Comparison of ENCODE assay signal across 17 cellular contexts in genomic region chr7:127920787-127921438, GRCh38.
A peak's percentile ranks its signal among the peaks of the same experiment; 100 is the strongest.
DNase-seq lines count a peak whose midpoint lies in the region; FAIRE-seq and TF ChIP-seq lines count a peak whose summit lies in the region.
"Had no signal": no experiment of that assay in that cellular context is flagged by ENCODE, and none has a peak within 500 bp of the region (broad histone marks: within the 10 kb centered on the region; RNA-seq: fewer than 3 reads in every experiment).

No MANE protein-coding gene starts in this region.

- H3K27ac Mint-ChIP-seq in activated CD4-positive, alpha-beta memory T cell treated with anti-CD3 and anti-CD28 coated beads for 36 hours = peak overlapping the region; percentile 19
- H3K27ac Mint-ChIP-seq in activated CD4-positive, alpha-beta memory T cell treated with anti-CD3 and anti-CD28 coated beads, Interleukin-2, amount 10 ng/mL, durations not matched to agents 7 days and 5 days = no peak overlapping the region
- no peak overlapping the region for H3K27ac Mint-ChIP-seq in HFFc6
- H3K27ac Mint-ChIP-seq: GM23338; stimulated activated naive B cell treated with anti-CD40 and anti-IgM and Interleukin-4, amounts not matched to agents 10 μg/mL and 1 μg/mL and 100 μg/mL, for 72 hours; T-helper 1 cell treated with Interleukin-12 subunit alpha and Interleukin-12 subunit beta and Interleukin-4 antibody, amounts not matched to agents 30 μg/mL and 1 μg/mL, for 36 hours had no signal

- peak overlapping the region; percentile 48 for H3K27ac ChIP-seq in osteoblast (ENCODE audit: low read depth, low read length)
- H3K27ac ChIP-seq: Peyer's patch, vagina had no signal

- H3K4me3 Mint-ChIP-seq in activated CD4-positive, alpha-beta memory T cell treated with anti-CD3 and anti-CD28 coated beads for 36 hours = no peak overlapping the region
- H3K4me3 Mint-ChIP-seq in activated CD4-positive, alpha-beta memory T cell treated with anti-CD3 and anti-CD28 coated beads, Interleukin-2, amount 10 ng/mL, durations not matched to agents 7 days and 5 days = no peak overlapping the region
- no peak overlapping the region for H3K4me3 Mint-ChIP-seq in HFFc6
- H3K4me3 Mint-ChIP-seq: activated T-helper 1 cell treated with anti-CD3 and anti-CD28 coated beads, Interleukin-12 subunit alpha, Interleukin-12 subunit beta, Interleukin-2, Interleukin-4 antibody, amounts not matched to agents 30 ng/mL and 10 ng/mL and 1 ng/mL, durations not matched to agents 14 hours and 24 hours and 36 hours; GM23338; stimulated activated naive B cell treated with anti-CD40 and anti-IgM and Interleukin-4, amounts not matched to agents 10 μg/mL and 1 μg/mL and 100 μg/mL, for 72 hours; T-helper 1 cell treated with Interleukin-12 subunit alpha and Interleukin-12 subunit beta and Interleukin-4 antibody, amounts not matched to agents 30 μg/mL and 1 μg/mL, for 36 hours had no signal

- DNase-seq in activated CD4-positive, alpha-beta memory T cell treated with anti-CD3 and anti-CD28 coated beads for 36 hours = no peak
- no peak for DNase-seq in activated CD4-positive, alpha-beta memory T cell treated with anti-CD3 and anti-CD28 coated beads, Interleukin-2, amount 10 ng/mL, durations not matched to agents 7 days and 5 days
- DNase-seq in HFFc6 (peak; percentile 30), bronchial epithelial cell (ENCODE audit: low read depth) (peak; percentile 38), osteoblast (ENCODE audit: insufficient read length, low spot score, missing footprints) (no peak), DMS114 treated with DMSO at 0.1 percent for 48 hours (lab: John Stamatoyannopoulos, UW; ENCODE audit: unreplicated experiment) (no peak), NK-92 (lab: John Stamatoyannopoulos, UW; ENCODE audit: unreplicated experiment) (no peak)
- no peak for DNase-seq in stimulated activated naive CD4-positive, alpha-beta T cell (lab: John Stamatoyannopoulos, UW)
- DNase-seq: ACHN; Calu3; NCI-H524 treated with DMSO at 0.1 percent for 48 hours; Peyer's patch; stimulated activated naive B cell treated with anti-CD40 and anti-IgM and Interleukin-4, amounts not matched to agents 10 μg/mL and 1 μg/mL and 100 μg/mL, for 72 hours had no signal

- peaks cover 53% of the 10 kb centered on the region for H3K79me2 ChIP-seq in osteoblast (ENCODE audit: insufficient read depth, low read length)

- no peak for FAIRE-seq in bronchial epithelial cell (lab: Jason Lieb, UNC)

- CTCF ChIA-PET in activated CD4-positive, alpha-beta memory T cell treated with anti-CD3 and anti-CD28 coated beads for 36 hours (lab: Charles Lee) = interaction anchor here (0.7 kb wide), 1 partner anchor 101 kb away, joined by 3 read pairs; no protein-coding TSS in a partner anchor
- CTCF ChIA-PET in activated CD4-positive, alpha-beta memory T cell treated with anti-CD3 and anti-CD28 coated beads, Interleukin-2, amount 10 ng/mL, durations not matched to agents 7 days and 5 days (lab: Charles Lee) = interaction anchor here (0.7 kb wide), 2 partner anchors 13 to 78 kb away, joined by 3 to 4 read pairs; no protein-coding TSS in a partner anchor

- POLR2A ChIA-PET in activated CD4-positive, alpha-beta memory T cell treated with anti-CD3 and anti-CD28 coated beads for 36 hours (lab: Charles Lee) = interaction anchor here (0.6 to 1.6 kb wide), 3 partner anchors 14 to 75 kb away, joined by 3 to 4 read pairs (median 3); no protein-coding TSS in a partner anchor
- POLR2A ChIA-PET in activated CD4-positive, alpha-beta memory T cell treated with anti-CD3 and anti-CD28 coated beads, Interleukin-2, amount 10 ng/mL, durations not matched to agents 7 days and 5 days (lab: Charles Lee) = no interaction called here

- H4K20me1 ChIP-seq in osteoblast (ENCODE audit: insufficient read depth, low read length) = peaks cover 16% of the 10 kb centered on the region

- H3K4me3 ChIP-seq in bronchial epithelial cell (ENCODE audit: low read depth, low read length) = no peak overlapping the region
- no peak overlapping the region for H3K4me3 ChIP-seq in osteoblast (ENCODE audit: insufficient read depth, low read length)
- H3K4me3 ChIP-seq: GM23338, Peyer's patch, vagina had no signal

- H3K9me3 ChIP-seq in osteoblast (ENCODE audit: low read depth, low read length) = no peaks in the 10 kb centered on the region
- H3K9me3 ChIP-seq: Peyer's patch, vagina had no signal

- H3K4me1 Mint-ChIP-seq in activated CD4-positive, alpha-beta memory T cell treated with anti-CD3 and anti-CD28 coated beads for 36 hours (ENCODE audit: low read depth) = peaks cover 16% of the 10 kb centered on the region
- peaks cover 1% of the 10 kb centered on the region for H3K4me1 Mint-ChIP-seq in activated CD4-positive, alpha-beta memory T cell treated with anti-CD3 and anti-CD28 coated beads, Interleukin-2, amount 10 ng/mL, durations not matched to agents 7 days and 5 days
- H3K4me1 Mint-ChIP-seq in HFFc6 (ENCODE audit: low read depth) = peaks cover 49% of the 10 kb centered on the region

- H3K36me3 Mint-ChIP-seq in activated CD4-positive, alpha-beta memory T cell treated with anti-CD3 and anti-CD28 coated beads for 36 hours = peaks cover 3% of the 10 kb centered on the region
- H3K36me3 Mint-ChIP-seq in activated CD4-positive, alpha-beta memory T cell treated with anti-CD3 and anti-CD28 coated beads, Interleukin-2, amount 10 ng/mL, durations not matched to agents 7 days and 5 days (ENCODE audit: low read depth) = no peaks in the 10 kb centered on the region
- H3K36me3 Mint-ChIP-seq in HFFc6 (ENCODE audit: low read depth) = no peaks in the 10 kb centered on the region; the same call in 1 of the 2 replicates

- H3K4me1 ChIP-seq in osteoblast (ENCODE audit: insufficient read depth, low read length) = peaks cover 14% of the 10 kb centered on the region
- H3K4me1 ChIP-seq: Peyer's patch, vagina had no signal

- no peaks in the 10 kb centered on the region for H3K9me3 Mint-ChIP-seq in activated CD4-positive, alpha-beta memory T cell treated with anti-CD3 and anti-CD28 coated beads for 36 hours
- no peaks in the 10 kb centered on the region for H3K9me3 Mint-ChIP-seq in activated CD4-positive, alpha-beta memory T cell treated with anti-CD3 and anti-CD28 coated beads, Interleukin-2, amount 10 ng/mL, durations not matched to agents 7 days and 5 days
- H3K9me3 Mint-ChIP-seq in HFFc6 = no peaks in the 10 kb centered on the region
- H3K9me3 Mint-ChIP-seq: activated T-helper 1 cell treated with anti-CD3 and anti-CD28 coated beads, Interleukin-12 subunit alpha, Interleukin-12 subunit beta, Interleukin-2, Interleukin-4 antibody, amounts not matched to agents 30 ng/mL and 10 ng/mL and 1 ng/mL, durations not matched to agents 14 hours and 24 hours and 36 hours; GM23338; stimulated activated naive B cell treated with anti-CD40 and anti-IgM and Interleukin-4, amounts not matched to agents 10 μg/mL and 1 μg/mL and 100 μg/mL, for 72 hours; T-helper 1 cell treated with Interleukin-12 subunit alpha and Interleukin-12 subunit beta and Interleukin-4 antibody, amounts not matched to agents 30 μg/mL and 1 μg/mL, for 36 hours had no signal

- no peak overlapping the region for H2AFZ ChIP-seq in osteoblast (ENCODE audit: low read length)
- H2AFZ ChIP-seq: GM23338 had no signal

- intact Hi-C loops in activated CD4-positive, alpha-beta memory T cell treated with anti-CD3 and anti-CD28 coated beads for 36 hours (cut with micrococcal nuclease) = loop anchor here (2.0 kb wide), 1 partner anchor 14 kb away; no protein-coding TSS in a partner anchor

- H3K36me3 ChIP-seq in bronchial epithelial cell (ENCODE audit: control insufficient read depth, insufficient read depth, low read length) = no peaks in the 10 kb centered on the region
- no peaks in the 10 kb centered on the region for H3K36me3 ChIP-seq in osteoblast (ENCODE audit: insufficient read depth, low read length)
- H3K36me3 ChIP-seq: Peyer's patch, vagina had no signal

- no peak overlapping the region for H3K4me2 ChIP-seq in osteoblast (ENCODE audit: insufficient read depth, low read length)
- H3K4me2 ChIP-seq: GM23338 had no signal

- H3K27me3 ChIP-seq in bronchial epithelial cell (ENCODE audit: control insufficient read depth, insufficient read depth, low read length) = no peaks in the 10 kb centered on the region
- no peaks in the 10 kb centered on the region for H3K27me3 ChIP-seq in osteoblast (ENCODE audit: insufficient read depth, low read length)
- H3K27me3 ChIP-seq: Peyer's patch, vagina had no signal

- no peak for TF ChIP-seq CTCF in HFFc6 (IDR thresholded peaks at IDR 0.05)
- no peak for TF ChIP-seq CTCF in bronchial epithelial cell (IDR thresholded peaks at IDR 0.05; ENCODE audit: insufficient read depth, low read length, severe bottlenecking)
- no peak for TF ChIP-seq CTCF in osteoblast (IDR thresholded peaks at IDR 0.05; ENCODE audit: extremely low read depth, low read depth, low read length)

- no peaks in the 10 kb centered on the region for H3K27me3 Mint-ChIP-seq in activated CD4-positive, alpha-beta memory T cell treated with anti-CD3 and anti-CD28 coated beads for 36 hours
- H3K27me3 Mint-ChIP-seq in activated CD4-positive, alpha-beta memory T cell treated with anti-CD3 and anti-CD28 coated beads, Interleukin-2, amount 10 ng/mL, durations not matched to agents 7 days and 5 days = no peaks in the 10 kb centered on the region
- H3K27me3 Mint-ChIP-seq in HFFc6 (ENCODE audit: insufficient read depth) = no peaks in the 10 kb centered on the region; the same call in 1 of the 2 replicates
- H3K27me3 Mint-ChIP-seq: stimulated activated naive B cell treated with anti-CD40 and anti-IgM and Interleukin-4, amounts not matched to agents 10 μg/mL and 1 μg/mL and 100 μg/mL, for 72 hours had no signal

Comparison
In these comparisons a context has a peak if more than half of its experiments do, and no peak if none do; other contexts are left out.
1. DNase-seq: peak in HFFc6 (single experiment) and bronchial epithelial cell (single experiment); none in activated CD4-positive, alpha-beta memory T cell treated with anti-CD3 and anti-CD28 coated beads for 36 hours (single experiment), activated CD4-positive, alpha-beta memory T cell treated with anti-CD3 and anti-CD28 coated beads, Interleukin-2, amount 10 ng/mL, durations not matched to agents 7 days and 5 days (single experiment), osteoblast (single experiment), DMS114 treated with DMSO at 0.1 percent for 48 hours (single experiment), stimulated activated naive CD4-positive, alpha-beta T cell (0 of 6) and NK-92 (single experiment).